In genomic region chr5:160418561-160419457, GRCh38 we compare ENCODE assay signal across 7 cellular contexts.
DNase-seq lines count a peak whose midpoint lies in the region; ATAC-seq and TF ChIP-seq lines count a peak whose summit lies in the region.

Gene SLU7, minus strand, starts transcription at chr5:160419081. Its CDS starts 3,787 bp downstream, at chr5:160415294.

- ATAC-seq in GM18508 (IDR thresholded peaks at IDR 0.05; ENCODE audit: insufficient read depth, unreplicated experiment) = peak; percentile 48
- peak; percentile 52 for ATAC-seq in HG03025 (IDR thresholded peaks at IDR 0.05; ENCODE audit: low FRiP score, unreplicated experiment)

- peak within 1 kb of the TSS; percentile 83 for H3K4me3 ChIP-seq in retinal pigment epithelial cell (ENCODE audit: low read length)

- TF ChIP-seq CTCF in retinal pigment epithelial cell (conservative IDR thresholded peaks at IDR 0.05; ENCODE audit: low read depth, low read length) = no peak

- DNase-seq in NCI-H2081 (lab: John Stamatoyannopoulos, UW) (peak; percentile 94 to 96), T1000 (lab: John Stamatoyannopoulos, UW) (peak; percentile 89), astrocyte of the hippocampus (ENCODE audit: low read depth, low spot score) (peak; percentile 99), hippocampal formation (lab: John Stamatoyannopoulos, UW) (peak; percentile 88 to 90), retinal pigment epithelial cell (ENCODE audit: low read depth) (peak; percentile 83)

Comparison
In these comparisons a context has a peak if more than half of its experiments do, and no peak if none do; other contexts are left out.
1. Peak in every context shown above with its lines: DNase-seq, ATAC-seq and H3K4me3 ChIP-seq.